Comparison of ENCODE assay signal across 22 cellular contexts in genomic region chr1:9368356-9368755, GRCh38.
DNase-seq lines count a peak whose midpoint lies in the region; ATAC-seq and TF ChIP-seq lines count a peak whose summit lies in the region.
"Had no signal": no experiment of that assay in that cellular context is flagged by ENCODE, and none has a peak within 500 bp of the region (broad histone marks: within the 10 kb centered on the region; RNA-seq: fewer than 3 reads in every experiment).

No MANE protein-coding gene starts in this region.

- H3K27me3 ChIP-seq in ascending aorta, result no peaks in the 10 kb centered on the region
- H3K27me3 ChIP-seq in esophagus squamous epithelium, result no peaks in the 10 kb centered on the region
- H3K27me3 ChIP-seq in uterus, result no peaks in the 10 kb centered on the region

- no peaks in the 10 kb centered on the region for H3K9me3 ChIP-seq in ascending aorta
- no peaks in the 10 kb centered on the region for H3K9me3 ChIP-seq in esophagus squamous epithelium
- H3K9me3 ChIP-seq in uterus, result no peaks in the 10 kb centered on the region

- intact Hi-C loops in left ventricle myocardium superior (cut with micrococcal nuclease) (no loop called here), Right ventricle myocardium inferior (cut with DNase I) (no loop called here), ascending aorta (cut with DNase I) (no loop called here), esophagus squamous epithelium (cut with DNase I) (no loop called here), uterus (cut with DNase I; ENCODE audit: low total_unique reads) (no loop called here), posterior cingulate gyrus (cut with DNase I) (no loop called here)

- no peak for TF ChIP-seq CTCF in ascending aorta (IDR thresholded peaks at IDR 0.05)
- no peak for TF ChIP-seq CTCF in esophagus squamous epithelium (IDR thresholded peaks at IDR 0.05)
- TF ChIP-seq CTCF in uterus (IDR thresholded peaks at IDR 0.05), result no peak

- H3K27ac ChIP-seq in ascending aorta, result peak overlapping the region; percentile 33 to 96
- peak overlapping the region in 3 of 4 donors; percentile 59 to 89 (median 68) for H3K27ac ChIP-seq in esophagus squamous epithelium
- H3K27ac ChIP-seq in uterus, result peak overlapping the region; percentile 1 to 2
- H3K27ac ChIP-seq: HL-60, PC-9, RWPE1 had no signal

- H3K4me1 ChIP-seq in ascending aorta, result peaks cover 24 to 44% of the 10 kb centered on the region in 2 donors
- peaks cover 21 to 91% (median 51%) of the 10 kb centered on the region in 3 donors for H3K4me1 ChIP-seq in esophagus squamous epithelium
- H3K4me1 ChIP-seq in uterus, result peaks cover 5 to 13% of the 10 kb centered on the region in 2 donors

- no peak overlapping the region for H3K4me3 ChIP-seq in ascending aorta
- H3K4me3 ChIP-seq in esophagus squamous epithelium, result no peak overlapping the region
- H3K4me3 ChIP-seq in uterus, result no peak overlapping the region
- H3K4me3 ChIP-seq: PC-9 had no signal

- 78% methylated on average over 4 of the region's 8 CpGs; no CpG with 5 or more reads in 1 of the 2 donors for WGBS in esophagus squamous epithelium, 2 donors

- H3K36me3 ChIP-seq in ascending aorta (peaks cover 23 to 30% of the 10 kb centered on the region in 2 donors), esophagus squamous epithelium (peaks cover 7 to 28% (median 10%) of the 10 kb centered on the region in 3 donors), uterus (no peaks in the 10 kb centered on the region)

- ATAC-seq in left ventricle myocardium superior (no peak), Right ventricle myocardium inferior (no peak), GM21528 (IDR thresholded peaks at IDR 0.05; ENCODE audit: low FRiP score, unreplicated experiment) (no peak), HG03521 (IDR thresholded peaks at IDR 0.05; ENCODE audit: unreplicated experiment) (no peak)
- ATAC-seq: HepG2, SK-N-SH treated with all-trans-retinoic acid at 6 μM for 48 hours had no signal

- TF ChIP-seq POLR2A in esophagus squamous epithelium (IDR thresholded peaks at IDR 0.05), result no peak
- no peak for TF ChIP-seq POLR2A in uterus (IDR thresholded peaks at IDR 0.05)

- peak; percentile 10 for DNase-seq in left ventricle myocardium superior
- no peak for DNase-seq in Right ventricle myocardium inferior (ENCODE audit: missing footprints)
- no peak for DNase-seq in ascending aorta (ENCODE audit: low spot score in 2 of 2)
- DNase-seq in esophagus squamous epithelium (lab: John Stamatoyannopoulos, UW), result no peak
- DNase-seq in uterus, result no peak
- DNase-seq in posterior cingulate gyrus, result no peak
- DNase-seq: AML-193, COR-L47, KBM-7, NCI-H1092 treated with DMSO at 0.1 percent for 48 hours, NCI-H1436 treated with DMSO at 0.1 percent for 48 hours, NCI-H1930, NCI-H2227 treated with DMSO at 0.1 percent for 48 hours, NCI-H510A treated with DMSO at 0.1 percent for 48 hours, NCI-H748 treated with DMSO at 0.1 percent for 48 hours, PC-9 had no signal

Comparison
In these comparisons a context has a peak if more than half of its experiments do, and no peak if none do; other contexts are left out.
1. H3K27ac ChIP-seq: peak in every context shown above with its lines; median percentile 68 in esophagus squamous epithelium; 64 in ascending aorta; 2 in uterus.